Comparison of ENCODE assay signal across 16 cellular contexts in genomic region chr20:47774081-47774777, GRCh38. TPM values are rescaled to one million over a fixed set of nuclear protein-coding genes. Genes with fewer than 3 reads are reported as not detected.
DNase-seq lines count a peak whose midpoint lies in the region; ATAC-seq and TF ChIP-seq lines count a peak whose summit lies in the region.
"Had no signal": no experiment of that assay in that cellular context is flagged by ENCODE, and none has a peak within 500 bp of the region (broad histone marks: within the 10 kb centered on the region; RNA-seq: fewer than 3 reads in every experiment).

No MANE protein-coding gene starts in this region.

- no peaks in the 10 kb centered on the region for H3K36me3 Mint-ChIP-seq in activated naive CD4-positive, alpha-beta T cell treated with anti-CD3 and anti-CD28 coated beads for 36 hours (ENCODE audit: low read depth)
- H3K36me3 Mint-ChIP-seq: IgD-negative memory B cell had no signal

- peak in 2 of 3 donors; percentile 29 to 39 for TF ChIP-seq POLR2A in body of pancreas (IDR thresholded peaks at IDR 0.05)

- intact Hi-C loops in body of pancreas (cut with DNase I) = no loop called here
- intact Hi-C loops in left colon (cut with DNase I, micrococcal nuclease) = no loop called here
- intact Hi-C loops in activated naive CD4-positive, alpha-beta T cell treated with anti-CD3 and anti-CD28 coated beads for 36 hours (cut with micrococcal nuclease) = no loop called here

- H3K36me3 ChIP-seq in body of pancreas (replicated peaks in 1 of 2; ENCODE audit: insufficient read depth in 1 of 2, low read depth in 2 of 2) (no peaks in the 10 kb centered on the region), stomach smooth muscle (ENCODE audit: control insufficient read depth in 2 of 2, insufficient read depth in 2 of 2, low read length in 2 of 2) (no peaks in the 10 kb centered on the region)
- H3K36me3 ChIP-seq: prostate gland had no signal

- no peaks in the 10 kb centered on the region for H3K9me3 ChIP-seq in body of pancreas
- peaks cover 0 to 7% of the 10 kb centered on the region in 2 donors for H3K9me3 ChIP-seq in stomach smooth muscle (ENCODE audit: control insufficient read depth in 2 of 2, low read length in 2 of 2)
- H3K9me3 ChIP-seq: prostate gland had no signal

- H3K27ac ChIP-seq in body of pancreas (peak overlapping the region; percentile 47 to 86 (median 72)), stomach smooth muscle (ENCODE audit: low read length) (peak overlapping the region; percentile 11)
- H3K27ac ChIP-seq: prostate gland had no signal

- H3K4me1 ChIP-seq in body of pancreas (peaks cover 4% of the 10 kb centered on the region), stomach smooth muscle (ENCODE audit: control insufficient read depth, insufficient read depth, low read length) (peaks cover 13% of the 10 kb centered on the region)

- CTCF ChIA-PET in activated naive CD4-positive, alpha-beta T cell treated with anti-CD3 and anti-CD28 coated beads for 36 hours (lab: Charles Lee) = interaction anchor here (1.5 kb wide), 1 partner anchor 12 kb away, joined by 4 read pairs; no protein-coding TSS in a partner anchor

- no peaks in the 10 kb centered on the region for H3K27me3 Mint-ChIP-seq in activated naive CD4-positive, alpha-beta T cell treated with anti-CD3 and anti-CD28 coated beads for 36 hours (ENCODE audit: low read depth)

- H3K4me1 Mint-ChIP-seq in activated naive CD4-positive, alpha-beta T cell treated with anti-CD3 and anti-CD28 coated beads for 36 hours (ENCODE audit: low read depth) = no peaks in the 10 kb centered on the region
- H3K4me1 Mint-ChIP-seq: IgD-negative memory B cell had no signal

- ATAC-seq in body of pancreas (peak; percentile 71), left colon (peak; percentile 74)
- ATAC-seq: stimulated activated naive CD8-positive, alpha-beta T cell treated with anti-CD3 and anti-CD28 coated beads, Interleukin-15, Interleukin-2, amounts not matched to agents 100 U/mL and 50 U/mL, for 24 hours had no signal

- DNase-seq in NCI-H2081 treated with DMSO at 0.1 percent for 48 hours (lab: John Stamatoyannopoulos, UW) = peak; percentile 3
- DNase-seq in body of pancreas = peak; percentile 28 to 62 (median 48)
- DNase-seq in left colon = peak; percentile 62 to 76
- no peak for DNase-seq in iPS-NIHi7 (ENCODE audit: extremely low spot score)
- DNase-seq in stimulated activated CD4-positive, alpha-beta T cell treated with anti-CD3 and anti-CD28 coated beads, Interleukin-2, amount 100 ng/mL, for 24 hours = no peak
- DNase-seq in activated naive CD4-positive, alpha-beta T cell treated with anti-CD3 and anti-CD28 coated beads for 36 hours = no peak
- DNase-seq: activated CD4-positive, alpha-beta T cell treated with anti-CD3 and anti-CD28 coated beads for 4 hours; hippocampal formation; NCI-H187 treated with DMSO at 0.1 percent for 48 hours; OCI-M1; stimulated activated naive CD8-positive, alpha-beta T cell treated with anti-CD3 and anti-CD28 coated beads, Interleukin-15, Interleukin-2, amounts not matched to agents 100 U/mL and 50 U/mL, for 24 hours had no signal

- no peak for TF ChIP-seq CTCF in body of pancreas (IDR thresholded peaks at IDR 0.05)

- H3K27me3 ChIP-seq in body of pancreas (no peaks in the 10 kb centered on the region), stomach smooth muscle (ENCODE audit: control insufficient read depth in 1 of 2, insufficient read depth in 2 of 2, low read length in 2 of 2) (no peaks in the 10 kb centered on the region)

- H3K4me3 Mint-ChIP-seq in activated naive CD4-positive, alpha-beta T cell treated with anti-CD3 and anti-CD28 coated beads for 36 hours = no peak overlapping the region
- H3K4me3 Mint-ChIP-seq: T-helper 1 cell treated with Interleukin-12 subunit alpha and Interleukin-12 subunit beta and Interleukin-4 antibody, amounts not matched to agents 30 μg/mL and 1 μg/mL, for 36 hours had no signal

- H3K9ac ChIP-seq in stomach smooth muscle (ENCODE audit: low read length in 2 of 2) = no peak overlapping the region

- peaks cover 9% of the 10 kb centered on the region for H3K9me3 Mint-ChIP-seq in activated naive CD4-positive, alpha-beta T cell treated with anti-CD3 and anti-CD28 coated beads for 36 hours
- H3K9me3 Mint-ChIP-seq: T-helper 1 cell treated with Interleukin-12 subunit alpha and Interleukin-12 subunit beta and Interleukin-4 antibody, amounts not matched to agents 30 μg/mL and 1 μg/mL, for 36 hours had no signal

- H3K4me3 ChIP-seq in body of pancreas = no peak overlapping the region
- no peak overlapping the region for H3K4me3 ChIP-seq in stomach smooth muscle (ENCODE audit: low read length in 2 of 2)
- H3K4me3 ChIP-seq: lung, prostate gland had no signal

- no peak overlapping the region for H3K27ac Mint-ChIP-seq in activated naive CD4-positive, alpha-beta T cell treated with anti-CD3 and anti-CD28 coated beads for 36 hours
- H3K27ac Mint-ChIP-seq: T-helper 1 cell treated with Interleukin-12 subunit alpha and Interleukin-12 subunit beta and Interleukin-4 antibody, amounts not matched to agents 30 μg/mL and 1 μg/mL, for 36 hours had no signal

- WGBS in body of pancreas, 2 donors = 23 to 26% methylated on average over 13 to 14 of the region's 14 CpGs

RNA-seq across cellular contexts. Expression of gene SULF2, which starts 11.1 kb away (rescaled TPM):
- total RNA-seq in body of pancreas (10 to 100 TPM in 1 of 2 donors, 1 to 10 TPM in 1; 9.1 to 34.3 TPM), left colon (100 to 1,000 TPM; 124 to 177 TPM)
- total RNA-seq in activated naive CD4-positive, alpha-beta T cell treated with anti-CD3 and anti-CD28 coated beads for 36 hours = 1 to 10 TPM in 1 of 2 experiments, under 1 TPM in 1; 0.96 to 1.3 TPM

Comparison
In these comparisons a context has a peak if more than half of its experiments do, and no peak if none do; other contexts are left out.
1. DNase-seq: peak in NCI-H2081 treated with DMSO at 0.1 percent for 48 hours (single experiment), body of pancreas (4 of 4) and left colon (2 of 2); none in iPS-NIHi7 (single experiment), stimulated activated CD4-positive, alpha-beta T cell treated with anti-CD3 and anti-CD28 coated beads, Interleukin-2, amount 100 ng/mL, for 24 hours (0 of 2) and activated naive CD4-positive, alpha-beta T cell treated with anti-CD3 and anti-CD28 coated beads for 36 hours (single experiment).
2. RNA of gene SULF2, which starts 11.1 kb away (total RNA-seq): 124 to 177 TPM in left colon and 9.1 to 34.3 TPM in body of pancreas; 0.96 to 1.3 TPM in activated naive CD4-positive, alpha-beta T cell treated with anti-CD3 and anti-CD28 coated beads for 36 hours; every median in the first group is over 4 times any median in the second.